ENCODE assay signal across 10 cellular contexts in genomic region chr5:172411423-172412111, GRCh38. TPM values are rescaled to one million over a fixed set of nuclear protein-coding genes. Genes with fewer than 3 reads are reported as not detected.
DNase-seq lines count a peak whose midpoint lies in the region; ATAC-seq and TF ChIP-seq lines count a peak whose summit lies in the region.
"Had no signal": no experiment of that assay in that cellular context is flagged by ENCODE, and none has a peak within 500 bp of the region (broad histone marks: within the 10 kb centered on the region; RNA-seq: fewer than 3 reads in every experiment).

No MANE protein-coding gene starts in this region.

- H3K27ac ChIP-seq in SJCRH30, result no peak overlapping the region

- TF ChIP-seq CTCF in glutamatergic neuron (IDR thresholded peaks at IDR 0.05; ENCODE audit: partially characterized antibody, unreplicated experiment), result no peak

- no peaks in the 10 kb centered on the region for H3K27me3 Mint-ChIP-seq in activated CD8-positive, alpha-beta T cell treated with anti-CD3 and anti-CD28 coated beads, Interleukin-2, amount 10 ng/mL, durations not matched to agents 7 days and 5 days (ENCODE audit: low read depth)
- H3K27me3 Mint-ChIP-seq in glutamatergic neuron (ENCODE audit: unreplicated experiment), result peaks cover 2% of the 10 kb centered on the region

- no peak overlapping the region for H3K4me3 Mint-ChIP-seq in activated CD8-positive, alpha-beta T cell treated with anti-CD3 and anti-CD28 coated beads, Interleukin-2, amount 10 ng/mL, durations not matched to agents 7 days and 5 days
- H3K4me3 Mint-ChIP-seq in glutamatergic neuron (ENCODE audit: unreplicated experiment), result peak overlapping the region; percentile 5
- H3K4me3 Mint-ChIP-seq: T-helper 1 cell treated with Interleukin-12 subunit alpha and Interleukin-12 subunit beta and Interleukin-4 antibody, amounts not matched to agents 30 μg/mL and 1 μg/mL, for 36 hours had no signal

- POLR2A ChIA-PET in activated CD8-positive, alpha-beta T cell treated with anti-CD3 and anti-CD28 coated beads, Interleukin-2, amount 10 ng/mL, durations not matched to agents 7 days and 5 days (lab: Charles Lee), result no interaction called here

- no peaks in the 10 kb centered on the region for H3K9me3 Mint-ChIP-seq in activated CD8-positive, alpha-beta T cell treated with anti-CD3 and anti-CD28 coated beads, Interleukin-2, amount 10 ng/mL, durations not matched to agents 7 days and 5 days (ENCODE audit: insufficient read depth)
- peaks cover 10% of the 10 kb centered on the region for H3K9me3 Mint-ChIP-seq in glutamatergic neuron (ENCODE audit: unreplicated experiment)
- H3K9me3 Mint-ChIP-seq: T-helper 1 cell treated with Interleukin-12 subunit alpha and Interleukin-12 subunit beta and Interleukin-4 antibody, amounts not matched to agents 30 μg/mL and 1 μg/mL, for 36 hours had no signal

- H3K9me3 ChIP-seq in SJCRH30 (replicated peaks), result no peaks in the 10 kb centered on the region

- H3K4me1 ChIP-seq in SJCRH30, result peaks cover 12% of the 10 kb centered on the region

- H3K4me1 Mint-ChIP-seq in activated CD8-positive, alpha-beta T cell treated with anti-CD3 and anti-CD28 coated beads, Interleukin-2, amount 10 ng/mL, durations not matched to agents 7 days and 5 days (ENCODE audit: low read depth), result peaks cover 28% of the 10 kb centered on the region
- H3K4me1 Mint-ChIP-seq in glutamatergic neuron (ENCODE audit: low read depth, unreplicated experiment), result peaks cover 37% of the 10 kb centered on the region

- CTCF ChIA-PET in activated CD8-positive, alpha-beta T cell treated with anti-CD3 and anti-CD28 coated beads, Interleukin-2, amount 10 ng/mL, durations not matched to agents 7 days and 5 days (lab: Charles Lee), result interaction anchor here (0.8 to 0.9 kb wide), 2 partner anchors 23 to 286 kb away, joined by 3 read pairs; no protein-coding TSS in a partner anchor

- H3K4me3 ChIP-seq in H7 (ENCODE audit: insufficient read depth, low read depth, low read length) (no peak overlapping the region), SJCRH30 (no peak overlapping the region)

- H3K36me3 Mint-ChIP-seq in activated CD8-positive, alpha-beta T cell treated with anti-CD3 and anti-CD28 coated beads, Interleukin-2, amount 10 ng/mL, durations not matched to agents 7 days and 5 days (ENCODE audit: low read depth), result no peaks in the 10 kb centered on the region
- H3K36me3 Mint-ChIP-seq in glutamatergic neuron (ENCODE audit: unreplicated experiment), result peaks cover 3% of the 10 kb centered on the region

- DNase-seq in H7 (peak; percentile 5), glutamatergic neuron (peak; percentile 57), NCI-H82 treated with DMSO at 0.1 percent for 48 hours (lab: John Stamatoyannopoulos, UW; ENCODE audit: unreplicated experiment) (no peak), D341Med (ENCODE audit: low spot score) (no peak), SJCRH30 (no peak)
- peak; percentile 28 for DNase-seq in activated CD8-positive, alpha-beta T cell treated with anti-CD3 and anti-CD28 coated beads, Interleukin-2, amount 10 ng/mL, durations not matched to agents 7 days and 5 days
- peak; percentile 46 for DNase-seq in stimulated activated CD4-positive, alpha-beta T cell treated with anti-CD3 and anti-CD28 coated beads, Interleukin-4, amount 100 ng/mL, for 24 hours
- DNase-seq: dermis blood vessel endothelial cell had no signal

- H3K27me3 ChIP-seq in H7 (ENCODE audit: control insufficient read depth, insufficient read depth, low read length) (no peaks in the 10 kb centered on the region), SJCRH30 (no peaks in the 10 kb centered on the region)

- no peak for ATAC-seq in activated CD8-positive, alpha-beta T cell treated with anti-CD3 and anti-CD28 coated beads, Interleukin-2, amount 10 ng/mL, durations not matched to agents 7 days and 5 days
- ATAC-seq in HG02678 (IDR thresholded peaks at IDR 0.05; ENCODE audit: unreplicated experiment), result no peak

- no peak overlapping the region for H3K27ac Mint-ChIP-seq in activated CD8-positive, alpha-beta T cell treated with anti-CD3 and anti-CD28 coated beads, Interleukin-2, amount 10 ng/mL, durations not matched to agents 7 days and 5 days
- peak overlapping the region; percentile 88 for H3K27ac Mint-ChIP-seq in glutamatergic neuron (ENCODE audit: unreplicated experiment)
- H3K27ac Mint-ChIP-seq: T-helper 1 cell treated with Interleukin-12 subunit alpha and Interleukin-12 subunit beta and Interleukin-4 antibody, amounts not matched to agents 30 μg/mL and 1 μg/mL, for 36 hours had no signal

- H3K36me3 ChIP-seq in H7 (replicated peaks; ENCODE audit: control insufficient read depth, insufficient read depth, low read length), result peaks cover 8% of the 10 kb centered on the region
- H3K36me3 ChIP-seq in SJCRH30, result no peaks in the 10 kb centered on the region

RNA-seq across cellular contexts. Expression of gene SH3PXD2B, which starts 42.8 kb away (rescaled TPM):
- total RNA-seq in H7 (2014; rRNA removed; shearing (Covaris generic)), result 36.7 and 47.7 TPM in 2 replicates
- total RNA-seq in activated CD8-positive, alpha-beta T cell treated with anti-CD3 and anti-CD28 coated beads, Interleukin-2, amount 10 ng/mL, durations not matched to agents 7 days and 5 days, result under 1 TPM; 0.21 to 0.23 TPM
- 96.8 TPM for total RNA-seq in glutamatergic neuron (ENCODE audit: unreplicated experiment)
- total RNA-seq in SJCRH30 (2014; rRNA removed; shearing (Covaris generic)), result 16.4 and 16.9 TPM in 2 replicates

Comparison
In these comparisons a context has a peak if more than half of its experiments do, and no peak if none do; other contexts are left out.
1. DNase-seq: peak in H7 (single experiment), activated CD8-positive, alpha-beta T cell treated with anti-CD3 and anti-CD28 coated beads, Interleukin-2, amount 10 ng/mL, durations not matched to agents 7 days and 5 days (single experiment), glutamatergic neuron (single experiment) and stimulated activated CD4-positive, alpha-beta T cell treated with anti-CD3 and anti-CD28 coated beads, Interleukin-4, amount 100 ng/mL, for 24 hours (single experiment); none in NCI-H82 treated with DMSO at 0.1 percent for 48 hours (single experiment), D341Med (single experiment) and SJCRH30 (0 of 2).
2. RNA of gene SH3PXD2B, which starts 42.8 kb away (total RNA-seq): 96.8 TPM in glutamatergic neuron (single experiment), 36.7 to 47.7 TPM in H7 and 16.4 to 16.9 TPM in SJCRH30; 0.21 to 0.23 TPM in activated CD8-positive, alpha-beta T cell treated with anti-CD3 and anti-CD28 coated beads, Interleukin-2, amount 10 ng/mL, durations not matched to agents 7 days and 5 days; every median in the first group is over 10 times any median in the second.